ENCODE assay signal across 7 cellular contexts in the genomic region with DNA sequence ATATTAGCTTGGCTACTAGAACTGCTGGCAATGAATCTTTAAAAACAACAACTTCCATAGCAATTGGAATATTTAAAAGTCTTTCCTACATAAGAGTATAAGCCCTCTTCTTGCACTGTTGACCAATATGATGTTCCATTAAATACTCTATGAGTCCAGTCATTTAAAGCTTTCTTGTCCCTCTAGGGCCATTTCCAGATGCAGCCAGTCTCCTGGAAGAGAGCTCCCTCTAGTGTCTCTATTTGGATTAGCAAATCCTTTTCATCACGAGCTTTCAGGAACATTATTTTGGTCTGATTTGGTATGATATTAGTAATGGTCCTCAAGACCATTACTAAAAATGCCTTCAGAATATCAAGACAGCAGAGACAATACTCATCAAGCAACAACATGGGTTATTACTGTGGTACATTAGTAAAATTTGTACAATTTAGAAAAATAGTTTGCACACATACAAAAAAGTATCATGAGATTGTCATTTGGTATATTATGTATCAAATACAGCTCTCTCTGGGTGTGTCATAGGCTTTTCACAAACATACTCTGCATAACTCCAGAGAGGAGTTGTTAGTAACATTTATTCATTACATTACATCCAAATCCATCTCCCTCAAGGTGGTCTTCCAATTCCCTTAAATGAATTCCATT.
A peak's percentile ranks its signal among the peaks of the same experiment; 100 is the strongest.
DNase-seq lines count a peak whose midpoint lies in the region; ATAC-seq and TF ChIP-seq lines count a peak whose summit lies in the region.

No MANE protein-coding gene starts in this region.

- ATAC-seq in HG02759 (IDR thresholded peaks at IDR 0.05; ENCODE audit: unreplicated experiment) (peak; percentile 45), HG02678 (IDR thresholded peaks at IDR 0.05; ENCODE audit: unreplicated experiment) (no peak)

- H3K9me3 ChIP-seq in SJCRH30 (replicated peaks), result no peaks in the 10 kb centered on the region

- H3K27me3 Mint-ChIP-seq in activated CD4-positive, alpha-beta T cell treated with anti-CD3 and anti-CD28 coated beads, Interleukin-2, amount 10 ng/mL, durations not matched to agents 7 days and 5 days, result no peaks in the 10 kb centered on the region

- no peaks in the 10 kb centered on the region for H3K36me3 Mint-ChIP-seq in activated CD4-positive, alpha-beta T cell treated with anti-CD3 and anti-CD28 coated beads, Interleukin-2, amount 10 ng/mL, durations not matched to agents 7 days and 5 days (ENCODE audit: low read depth)

- no peak overlapping the region for H3K4me3 Mint-ChIP-seq in activated CD4-positive, alpha-beta T cell treated with anti-CD3 and anti-CD28 coated beads, Interleukin-2, amount 10 ng/mL, durations not matched to agents 7 days and 5 days

- H3K4me1 Mint-ChIP-seq in activated CD4-positive, alpha-beta T cell treated with anti-CD3 and anti-CD28 coated beads, Interleukin-2, amount 10 ng/mL, durations not matched to agents 7 days and 5 days, result no peaks in the 10 kb centered on the region

- H3K4me3 ChIP-seq in SJCRH30 (no peak overlapping the region), foreskin fibroblast (ENCODE audit: low read depth in 1 of 2, low read length in 2 of 2) (no peak overlapping the region)

- POLR2A ChIA-PET in activated CD4-positive, alpha-beta T cell treated with anti-CD3 and anti-CD28 coated beads, Interleukin-2, amount 10 ng/mL, durations not matched to agents 7 days and 5 days (lab: Charles Lee), result no interaction called here

- H3K27ac Mint-ChIP-seq in activated CD4-positive, alpha-beta T cell treated with anti-CD3 and anti-CD28 coated beads, Interleukin-2, amount 10 ng/mL, durations not matched to agents 7 days and 5 days, result no peak overlapping the region

- CTCF ChIA-PET in activated CD4-positive, alpha-beta T cell treated with anti-CD3 and anti-CD28 coated beads, Interleukin-2, amount 10 ng/mL, durations not matched to agents 7 days and 5 days (lab: Charles Lee), result interaction anchor here (0.9 to 1.7 kb wide), 4 partner anchors 10 to 366 kb away, joined by 3 to 7 read pairs (median 4); no protein-coding TSS in a partner anchor

- peak; percentile 75 for TF ChIP-seq CTCF in foreskin fibroblast (IDR thresholded peaks at IDR 0.05; ENCODE audit: low read depth, low read length)

- no peak overlapping the region for H3K27ac ChIP-seq in SJCRH30

- DNase-seq in ELR (ENCODE audit: low read depth) (peak; percentile 67), SJCRH30 (peak; percentile 4 to 72), foreskin fibroblast (peak; percentile 30 to 75), retina (peak; percentile 34)
- no peak for DNase-seq in activated CD4-positive, alpha-beta T cell treated with anti-CD3 and anti-CD28 coated beads, Interleukin-2, amount 10 ng/mL, durations not matched to agents 7 days and 5 days

- no peaks in the 10 kb centered on the region for H3K4me1 ChIP-seq in SJCRH30

- no peaks in the 10 kb centered on the region for H3K36me3 ChIP-seq in SJCRH30

- no peaks in the 10 kb centered on the region for H3K9me3 Mint-ChIP-seq in activated CD4-positive, alpha-beta T cell treated with anti-CD3 and anti-CD28 coated beads, Interleukin-2, amount 10 ng/mL, durations not matched to agents 7 days and 5 days

- H3K27me3 ChIP-seq in SJCRH30, result no peaks in the 10 kb centered on the region
